8 cellular contexts compared by ENCODE assay signal in the genomic region with DNA sequence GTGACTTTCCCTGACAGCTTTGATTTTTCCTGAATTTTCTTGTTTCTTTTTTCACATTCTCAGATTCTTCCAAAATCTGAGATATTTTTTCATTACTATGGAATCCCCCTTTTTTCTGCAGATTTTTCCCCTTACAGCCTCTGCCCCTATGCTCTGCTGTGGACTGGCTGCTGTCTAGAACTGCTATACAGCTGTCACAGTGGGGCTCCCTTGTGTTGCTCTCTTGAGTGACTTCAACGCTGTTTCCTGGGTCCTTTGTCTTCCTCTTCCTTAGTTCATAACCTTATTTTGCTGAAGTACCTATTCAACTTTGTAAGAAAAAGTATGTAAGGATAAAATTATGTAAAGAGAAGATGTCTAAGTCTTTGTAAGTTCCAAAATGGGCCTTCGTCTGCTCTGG.
"Had no signal": no experiment of that assay in that cellular context is flagged by ENCODE, and none has a peak within 500 bp of the region (broad histone marks: within the 10 kb centered on the region; RNA-seq: fewer than 3 reads in every experiment).

No MANE protein-coding gene starts in this region.

- H3K27ac ChIP-seq: GM23248 had no signal

- H2AFZ ChIP-seq: GM23248 had no signal

- ATAC-seq: K562 had no signal

- FAIRE-seq: H1, H54, HTR-8/SVneo, K562 had no signal

- DNase-seq: H9, HCEC 1CT, IMR-90 had no signal

- H3K4me3 Mint-ChIP-seq: H9 had no signal

- H3K9ac ChIP-seq: GM23248 had no signal

- H3K4me3 ChIP-seq: GM23248, K562 had no signal

- H3K9me3 Mint-ChIP-seq: H9 had no signal
